In the genomic region with DNA sequence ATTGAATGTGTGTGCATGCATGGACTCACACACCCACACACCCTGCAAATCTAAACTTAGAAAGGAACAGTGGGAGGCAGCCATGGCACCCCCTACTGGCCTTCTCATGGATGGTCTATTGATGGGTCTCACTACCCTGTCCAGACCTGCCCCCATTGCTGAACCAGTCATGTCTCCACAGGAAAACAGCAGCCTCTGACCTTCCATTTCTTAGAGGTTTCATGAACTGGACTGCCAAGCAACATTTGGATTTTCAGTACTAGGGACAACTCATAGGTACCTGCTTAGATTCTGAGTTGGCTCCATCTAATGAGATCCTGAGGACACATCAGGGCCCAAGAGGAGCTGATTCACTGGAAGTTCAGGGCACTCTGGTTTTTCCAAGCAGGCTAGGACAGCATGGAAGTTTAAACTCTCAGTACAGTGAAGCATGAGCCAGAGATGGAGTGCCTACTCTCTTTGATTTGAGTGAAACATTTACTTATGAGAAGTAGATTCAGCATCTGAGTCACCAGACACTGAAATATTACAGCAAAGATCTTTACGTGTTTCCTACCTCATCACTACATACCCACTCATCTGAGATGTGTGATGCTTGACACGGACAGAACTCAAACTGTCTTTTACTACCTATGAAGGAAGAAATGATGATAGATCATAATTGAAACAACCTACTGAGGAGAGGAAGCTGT, we compare ENCODE assay signal across 1 cellular context.
TF ChIP-seq lines count a peak whose summit lies in the region.

No MANE protein-coding gene starts in this region.

TF ChIP-seq in A549, 52 proteins besides CTCF, POLR2A, EP300 and RAD21 (continued from another document):
- TF ChIP-seq ELK1 (IDR thresholded peaks at IDR 0.05; ENCODE audit: low read depth, low read length) (no peak), PBX3 (IDR thresholded peaks at IDR 0.05) (no peak), KDM5A (IDR thresholded peaks at IDR 0.05) (no peak), EHF (CRISPR knock-in tag; IDR thresholded peaks at IDR 0.05) (no peak), FOSL2 (IDR thresholded peaks at IDR 0.05) (peak; percentile 48; the same call in 1 of the 2 replicates), FOSL2 (CRISPR knock-in tag; IDR thresholded peaks at IDR 0.05) (peak; percentile 93), JUNB (IDR thresholded peaks at IDR 0.05) (peak; percentile 81), ESRRA (IDR thresholded peaks at IDR 0.05; ENCODE audit: borderline replicate concordance, low read length) (no peak), FOXS1 (CRISPR knock-in tag; IDR thresholded peaks at IDR 0.05) (no peak; the same call in 1 of the 2 replicates), CHD2 (IDR thresholded peaks at IDR 0.05; ENCODE audit: low read length, partially characterized antibody) (no peak), EHMT2 (IDR thresholded peaks at IDR 0.05; ENCODE audit: low read depth) (no peak), BHLHE40 (IDR thresholded peaks at IDR 0.05; ENCODE audit: low read depth, low read length) (no peak), NR3C1 (IDR thresholded peaks at IDR 0.05) (no peak), RCOR1 (IDR thresholded peaks at IDR 0.05; ENCODE audit: low read depth, low read length) (no peak), MAZ (IDR thresholded peaks at IDR 0.05; ENCODE audit: borderline replicate concordance, low read depth, low read length) (no peak), CBX8 (IDR thresholded peaks at IDR 0.05) (no peak), PHF8 (IDR thresholded peaks at IDR 0.05; ENCODE audit: borderline replicate concordance, low read depth) (no peak), NPAS2 (CRISPR knock-in tag; IDR thresholded peaks at IDR 0.05; ENCODE audit: borderline replicate concordance) (no peak), MAX (IDR thresholded peaks at IDR 0.05) (peak; percentile 68), HEYL (CRISPR knock-in tag; IDR thresholded peaks at IDR 0.05) (no peak), RFX5 (IDR thresholded peaks at IDR 0.05) (no peak), HOXB13 (CRISPR knock-in tag; IDR thresholded peaks at IDR 0.05; ENCODE audit: low read depth) (peak; percentile 57; the same call in 1 of the 2 replicates), HMGXB4 (CRISPR knock-in tag; IDR thresholded peaks at IDR 0.05; ENCODE audit: borderline replicate concordance) (no peak), GATA3 (IDR thresholded peaks at IDR 0.05; ENCODE audit: borderline replicate concordance) (peak; percentile 91; the same call in 1 of the 2 replicates), JUN (IDR thresholded peaks at IDR 0.05) (peak in 1 of 2 experiments; percentile 42; a peak in 1 of 5 replicates), CBX2 (IDR thresholded peaks at IDR 0.05; ENCODE audit: borderline replicate concordance, low read depth) (no peak), TFCP2L1 (CRISPR knock-in tag; IDR thresholded peaks at IDR 0.05) (no peak), ZNF302 (CRISPR knock-in tag; IDR thresholded peaks at IDR 0.05) (no peak), TP53 (CRISPR knock-in tag; IDR thresholded peaks at IDR 0.05) (no peak), SMC3 (IDR thresholded peaks at IDR 0.05) (no peak), HDAC2 (IDR thresholded peaks at IDR 0.05) (no peak), RARB (CRISPR knock-in tag; IDR thresholded peaks at IDR 0.05) (no peak), CHD4 (IDR thresholded peaks at IDR 0.05; ENCODE audit: borderline replicate concordance) (no peak), KDM1A (IDR thresholded peaks at IDR 0.05; ENCODE audit: low read depth) (no peak), ZC3H11A (IDR thresholded peaks at IDR 0.05) (no peak), HOXB5 (CRISPR knock-in tag; IDR thresholded peaks at IDR 0.05) (peak; percentile 64; the same call in 1 of the 2 replicates), MYC (IDR thresholded peaks at IDR 0.05; ENCODE audit: borderline replicate concordance, low read length) (no peak)
- TF ChIP-seq, protein P1, sequence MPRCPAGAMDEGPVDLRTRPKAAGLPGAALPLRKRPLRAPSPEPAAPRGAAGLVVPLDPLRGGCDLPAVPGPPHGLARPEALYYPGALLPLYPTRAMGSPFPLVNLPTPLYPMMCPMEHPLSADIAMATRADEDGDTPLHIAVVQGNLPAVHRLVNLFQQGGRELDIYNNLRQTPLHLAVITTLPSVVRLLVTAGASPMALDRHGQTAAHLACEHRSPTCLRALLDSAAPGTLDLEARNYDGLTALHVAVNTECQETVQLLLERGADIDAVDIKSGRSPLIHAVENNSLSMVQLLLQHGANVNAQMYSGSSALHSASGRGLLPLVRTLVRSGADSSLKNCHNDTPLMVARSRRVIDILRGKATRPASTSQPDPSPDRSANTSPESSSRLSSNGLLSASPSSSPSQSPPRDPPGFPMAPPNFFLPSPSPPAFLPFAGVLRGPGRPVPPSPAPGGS (IDR thresholded peaks at IDR 0.05): 0 out of 3 replicates have a peak, but pooled peaks have one; percentile 9
- TF ChIP-seq, protein P2, sequence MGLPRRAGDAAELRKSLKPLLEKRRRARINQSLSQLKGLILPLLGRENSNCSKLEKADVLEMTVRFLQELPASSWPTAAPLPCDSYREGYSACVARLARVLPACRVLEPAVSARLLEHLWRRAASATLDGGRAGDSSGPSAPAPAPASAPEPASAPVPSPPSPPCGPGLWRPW (IDR thresholded peaks at IDR 0.05): no peak
- TF ChIP-seq, protein P3, sequence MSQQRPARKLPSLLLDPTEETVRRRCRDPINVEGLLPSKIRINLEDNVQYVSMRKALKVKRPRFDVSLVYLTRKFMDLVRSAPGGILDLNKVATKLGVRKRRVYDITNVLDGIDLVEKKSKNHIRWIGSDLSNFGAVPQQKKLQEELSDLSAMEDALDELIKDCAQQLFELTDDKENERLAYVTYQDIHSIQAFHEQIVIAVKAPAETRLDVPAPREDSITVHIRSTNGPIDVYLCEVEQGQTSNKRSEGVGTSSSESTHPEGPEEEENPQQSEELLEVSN (IDR thresholded peaks at IDR 0.05; ENCODE audit: borderline replicate concordance, low read depth): no peak
- TF ChIP-seq, protein P4, sequence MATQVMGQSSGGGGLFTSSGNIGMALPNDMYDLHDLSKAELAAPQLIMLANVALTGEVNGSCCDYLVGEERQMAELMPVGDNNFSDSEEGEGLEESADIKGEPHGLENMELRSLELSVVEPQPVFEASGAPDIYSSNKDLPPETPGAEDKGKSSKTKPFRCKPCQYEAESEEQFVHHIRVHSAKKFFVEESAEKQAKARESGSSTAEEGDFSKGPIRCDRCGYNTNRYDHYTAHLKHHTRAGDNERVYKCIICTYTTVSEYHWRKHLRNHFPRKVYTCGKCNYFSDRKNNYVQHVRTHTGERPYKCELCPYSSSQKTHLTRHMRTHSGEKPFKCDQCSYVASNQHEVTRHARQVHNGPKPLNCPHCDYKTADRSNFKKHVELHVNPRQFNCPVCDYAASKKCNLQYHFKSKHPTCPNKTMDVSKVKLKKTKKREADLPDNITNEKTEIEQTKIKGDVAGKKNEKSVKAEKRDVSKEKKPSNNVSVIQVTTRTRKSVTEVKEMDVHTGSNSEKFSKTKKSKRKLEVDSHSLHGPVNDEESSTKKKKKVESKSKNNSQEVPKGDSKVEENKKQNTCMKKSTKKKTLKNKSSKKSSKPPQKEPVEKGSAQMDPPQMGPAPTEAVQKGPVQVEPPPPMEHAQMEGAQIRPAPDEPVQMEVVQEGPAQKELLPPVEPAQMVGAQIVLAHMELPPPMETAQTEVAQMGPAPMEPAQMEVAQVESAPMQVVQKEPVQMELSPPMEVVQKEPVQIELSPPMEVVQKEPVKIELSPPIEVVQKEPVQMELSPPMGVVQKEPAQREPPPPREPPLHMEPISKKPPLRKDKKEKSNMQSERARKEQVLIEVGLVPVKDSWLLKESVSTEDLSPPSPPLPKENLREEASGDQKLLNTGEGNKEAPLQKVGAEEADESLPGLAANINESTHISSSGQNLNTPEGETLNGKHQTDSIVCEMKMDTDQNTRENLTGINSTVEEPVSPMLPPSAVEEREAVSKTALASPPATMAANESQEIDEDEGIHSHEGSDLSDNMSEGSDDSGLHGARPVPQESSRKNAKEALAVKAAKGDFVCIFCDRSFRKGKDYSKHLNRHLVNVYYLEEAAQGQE (IDR thresholded peaks at IDR 0.05): no peak
TF ChIP-seq in A549: peak in this region for 13.
